Comparison of ENCODE assay signal across 12 cellular contexts in genomic region chr6:130364224-130364780, GRCh38. TPM values are rescaled to one million over a fixed set of nuclear protein-coding genes. Genes with fewer than 3 reads are reported as not detected.
A peak's percentile ranks its signal among the peaks of the same experiment; 100 is the strongest.
DNase-seq lines count a peak whose midpoint lies in the region; ATAC-seq and TF ChIP-seq lines count a peak whose summit lies in the region.
"Had no signal": no experiment of that assay in that cellular context is flagged by ENCODE, and none has a peak within 500 bp of the region (broad histone marks: within the 10 kb centered on the region; RNA-seq: fewer than 3 reads in every experiment).

No MANE protein-coding gene starts in this region.

- H3K9me3 Mint-ChIP-seq in CD8-positive, alpha-beta memory T cell, result peaks cover 4 to 12% (median 7%) of the 10 kb centered on the region in 5 donors
- no peaks in the 10 kb centered on the region for H3K9me3 Mint-ChIP-seq in natural killer cell

- peaks cover 2 to 7% (median 2%) of the 10 kb centered on the region in 3 donors for H3K36me3 Mint-ChIP-seq in CD8-positive, alpha-beta memory T cell
- H3K36me3 Mint-ChIP-seq in natural killer cell, result no peaks in the 10 kb centered on the region

- H3K9ac ChIP-seq in HUES6 (ENCODE audit: low read length), result no peak overlapping the region

- no peak for TF ChIP-seq CTCF in natural killer cell (IDR thresholded peaks at IDR 0.05)

- no peak for DNase-seq in CD8-positive, alpha-beta memory T cell
- DNase-seq in central memory CD4-positive, alpha-beta T cell, result peak; percentile 0
- DNase-seq in natural killer cell (no peak), LoVo (ENCODE audit: low spot score) (no peak), NCI-H2227 (lab: John Stamatoyannopoulos, UW; ENCODE audit: unreplicated experiment) (no peak), GM03348 (ENCODE audit: low spot score) (no peak)
- DNase-seq: DMS 273 treated with DMSO at 0.1 percent for 48 hours, NCI-H1436, NCI-H69, sigmoid colon had no signal

- no peak for ATAC-seq in natural killer cell

- H3K4me1 Mint-ChIP-seq in CD8-positive, alpha-beta memory T cell, result peaks cover 29 to 38% (median 37%) of the 10 kb centered on the region in 3 donors
- peaks cover 0 to 6% of the 10 kb centered on the region in 2 donors for H3K4me1 Mint-ChIP-seq in natural killer cell

- H3K4me3 Mint-ChIP-seq in CD8-positive, alpha-beta memory T cell, result peak overlapping the region; percentile 58 to 87 (median 71)
- peak overlapping the region; percentile 83 for H3K4me3 Mint-ChIP-seq in natural killer cell

- peaks cover 13% of the 10 kb centered on the region for H3K4me1 ChIP-seq in CD8-positive, alpha-beta memory T cell (ENCODE audit: insufficient read depth, low read length)
- peaks cover 14% of the 10 kb centered on the region for H3K4me1 ChIP-seq in HUES6 (ENCODE audit: control insufficient read depth, insufficient read depth, low read length)

- intact Hi-C loops in natural killer cell (cut with micrococcal nuclease), result no loop called here

- no peak overlapping the region for H3K27ac ChIP-seq in CD8-positive, alpha-beta memory T cell (ENCODE audit: low read depth, low read length)
- H3K27ac ChIP-seq in HUES6 (ENCODE audit: low read depth, low read length), result no peak overlapping the region
- H3K27ac ChIP-seq: sigmoid colon, VCaP had no signal

- H3K9me3 ChIP-seq in CD8-positive, alpha-beta memory T cell (ENCODE audit: low read length), result no peaks in the 10 kb centered on the region
- no peaks in the 10 kb centered on the region for H3K9me3 ChIP-seq in HUES6 (ENCODE audit: control insufficient read depth, insufficient read depth, low read depth, low read length)
- H3K9me3 ChIP-seq: sigmoid colon had no signal

- H3K4me3 ChIP-seq in CD8-positive, alpha-beta memory T cell (ENCODE audit: low read length), result no peak overlapping the region
- peak overlapping the region; percentile 97; the same call in 1 of the 2 replicates for H3K4me3 ChIP-seq in HUES6 (ENCODE audit: low read depth, low read length)

- POLR2A ChIA-PET in CD8-positive, alpha-beta memory T cell (lab: Charles Lee), result no interaction called here

- CTCF ChIA-PET in CD8-positive, alpha-beta memory T cell (lab: Charles Lee), result no interaction called here

- no peaks in the 10 kb centered on the region for H3K36me3 ChIP-seq in CD8-positive, alpha-beta memory T cell (ENCODE audit: insufficient read depth, low read length)
- no peaks in the 10 kb centered on the region for H3K36me3 ChIP-seq in HUES6 (ENCODE audit: control insufficient read depth, insufficient read depth, low read length)
- H3K36me3 ChIP-seq: sigmoid colon had no signal

- no peak overlapping the region for H3K27ac Mint-ChIP-seq in CD8-positive, alpha-beta memory T cell
- H3K27ac Mint-ChIP-seq in natural killer cell, result no peak overlapping the region

- H3K27me3 Mint-ChIP-seq in CD8-positive, alpha-beta memory T cell, result peaks cover 0 to 7% of the 10 kb centered on the region in 2 donors
- peaks cover 41 to 56% of the 10 kb centered on the region in 2 donors for H3K27me3 Mint-ChIP-seq in natural killer cell (ENCODE audit: low read depth in 2 of 2)

- peaks cover 5% of the 10 kb centered on the region for H3K27me3 ChIP-seq in CD8-positive, alpha-beta memory T cell (ENCODE audit: insufficient read depth, low read length, poor library complexity, severe bottlenecking)
- H3K27me3 ChIP-seq in HUES6 (ENCODE audit: control insufficient read depth, insufficient read depth, low read length), result peaks cover 34% of the 10 kb centered on the region

RNA-seq across cellular contexts. Expression of gene TMEM200A, which starts 1.5 kb away (rescaled TPM):
- 1 to 10 TPM; 1.4 to 1.7 TPM for total RNA-seq in CD8-positive, alpha-beta memory T cell
- polyA plus RNA-seq in CD8-positive, alpha-beta memory T cell, result 1.5 TPM
- total RNA-seq in natural killer cell, result under 1 TPM; 0.16 to 0.52 (median 0.50) TPM
